Comparison of ENCODE assay signal across 8 cellular contexts in genomic region chr5:134224905-134225779, GRCh38. TPM values are rescaled to one million over a fixed set of nuclear protein-coding genes. Genes with fewer than 3 reads are reported as not detected.
DNase-seq lines count a peak whose midpoint lies in the region; ATAC-seq and TF ChIP-seq lines count a peak whose summit lies in the region.

No MANE protein-coding gene starts in this region.

- no peaks in the 10 kb centered on the region for H3K9me3 ChIP-seq in right cardiac atrium (ENCODE audit: control insufficient read depth, low read length)
- no peaks in the 10 kb centered on the region for H3K9me3 ChIP-seq in uterus

- H3K36me3 Mint-ChIP-seq in T-cell: peaks cover 24% of the 10 kb centered on the region

- TF ChIP-seq POLR2A in uterus (IDR thresholded peaks at IDR 0.05): no peak

- peaks cover 53 to 63% (median 62%) of the 10 kb centered on the region in 3 donors for H3K4me1 Mint-ChIP-seq in T-cell

- under 1% methylated on average over 49 of the region's 49 CpGs for WGBS in right cardiac atrium

- H3K27me3 ChIP-seq in right cardiac atrium (ENCODE audit: control insufficient read depth, insufficient read depth) (no peaks in the 10 kb centered on the region), uterus (no peaks in the 10 kb centered on the region)

- ATAC-seq in GM21447 (IDR thresholded peaks at IDR 0.05; ENCODE audit: unreplicated experiment): peak; percentile 21
- ATAC-seq in T-cell (replicated peaks in 1 of 4): peak; percentile 26 to 41 (median 38)
- peak; percentile 47 to 71 for ATAC-seq in right cardiac atrium

- CTCF ChIA-PET in T-cell (lab: Charles Lee): interaction anchor here (0.6 to 2.5 kb wide), 14 partner anchors 9 to 362 kb away, joined by 3 to 12 read pairs (median 4); no protein-coding TSS in a partner anchor

- DNase-seq in DMS53 treated with DMSO at 0.1 percent for 48 hours (lab: John Stamatoyannopoulos, UW; ENCODE audit: unreplicated experiment) (peak; percentile 16), HuH-7 (ENCODE audit: low spot score) (peak; percentile 38), T-cell (peak in 31 of 34 experiments; percentile 25 to 68 (median 47)), amygdala (lab: John Stamatoyannopoulos, UW) (peak in 40 of 56 donors; percentile 27 to 77 (median 56)), right cardiac atrium (peak; percentile 67 to 85 (median 84)), putamen (ENCODE audit: low spot score) (peak; percentile 48), uterus (peak; percentile 57 to 64)

- peak overlapping the region; percentile 96 to 98 for H3K27ac Mint-ChIP-seq in T-cell

- no peaks in the 10 kb centered on the region for H3K27me3 Mint-ChIP-seq in T-cell

- H3K4me3 ChIP-seq in right cardiac atrium (ENCODE audit: low read length) (peak overlapping the region; percentile 70), uterus (peak overlapping the region; percentile 78 to 95)

- H3K4me1 ChIP-seq in right cardiac atrium (ENCODE audit: control insufficient read depth, insufficient read depth, low read length): peaks cover 2% of the 10 kb centered on the region
- H3K4me1 ChIP-seq in uterus: peaks cover 0 to 13% of the 10 kb centered on the region in 2 donors

- no peaks in the 10 kb centered on the region for H3K9me3 Mint-ChIP-seq in T-cell

- peak overlapping the region; percentile 95 for H3K27ac ChIP-seq in right cardiac atrium (ENCODE audit: low read length)
- peak overlapping the region; percentile 100 for H3K27ac ChIP-seq in uterus

- peak overlapping the region; percentile 95 to 98 (median 96) for H3K4me3 Mint-ChIP-seq in T-cell

- peak; percentile 27 to 55 (median 37) for TF ChIP-seq CTCF in uterus (IDR thresholded peaks at IDR 0.05)

- H3K36me3 ChIP-seq in uterus: no peaks in the 10 kb centered on the region

- intact Hi-C loops in right cardiac atrium (cut with DNase I): no loop called here
- intact Hi-C loops in uterus (cut with DNase I; ENCODE audit: low total_unique reads): no loop called here

- POLR2A ChIA-PET in T-cell (lab: Charles Lee): interaction anchor here (0.6 to 3.5 kb wide), 15 partner anchors 9 to 596 kb away, joined by 3 to 32 read pairs (median 4); partner anchors contain the start of genes SEC24A (in 1 of the 2), SKP1 (in 1 of the 2), TCF7 (in 1 of the 2) and UBE2B (in 1 of the 2)

RNA-seq across cellular contexts. Expression of gene PPP2CA, which starts 0.7 kb away (rescaled TPM):
- 100 to 1,000 TPM in 3 of 5 donors, 10 to 100 TPM in 2; 87.1 to 168 (median 104) TPM for total RNA-seq in T-cell
- total RNA-seq in right cardiac atrium: 100 to 1,000 TPM; 132 to 178 (median 141) TPM
- 57.9 TPM for polyA plus RNA-seq in right cardiac atrium
- total RNA-seq in uterus: 100 to 1,000 TPM; 114 to 437 (median 226) TPM

RNA-seq across cellular contexts. Expression of gene SKP1, which starts 48.4 kb away (rescaled TPM):
- total RNA-seq in T-cell: 100 to 1,000 TPM; 178 to 314 (median 203) TPM
- total RNA-seq in right cardiac atrium: 100 to 1,000 TPM; 459 to 523 (median 498) TPM
- 698 TPM for polyA plus RNA-seq in right cardiac atrium
- 100 to 1,000 TPM; 198 to 343 (median 235) TPM for total RNA-seq in uterus

Comparison
In these comparisons a context has a peak if more than half of its experiments do, and no peak if none do; other contexts are left out.
1. Peak in every context shown above with its lines: DNase-seq, ATAC-seq, H3K4me3 ChIP-seq and H3K27ac ChIP-seq.
2. DNase-seq: peak in every context shown above with its lines; median percentile 84 in right cardiac atrium; 60 in uterus; 56 in amygdala; 48 in putamen; 47 in T-cell; 38 in HuH-7; 16 in DMS53 treated with DMSO at 0.1 percent for 48 hours.